12 cellular contexts compared by ENCODE assay signal in the genomic region with DNA sequence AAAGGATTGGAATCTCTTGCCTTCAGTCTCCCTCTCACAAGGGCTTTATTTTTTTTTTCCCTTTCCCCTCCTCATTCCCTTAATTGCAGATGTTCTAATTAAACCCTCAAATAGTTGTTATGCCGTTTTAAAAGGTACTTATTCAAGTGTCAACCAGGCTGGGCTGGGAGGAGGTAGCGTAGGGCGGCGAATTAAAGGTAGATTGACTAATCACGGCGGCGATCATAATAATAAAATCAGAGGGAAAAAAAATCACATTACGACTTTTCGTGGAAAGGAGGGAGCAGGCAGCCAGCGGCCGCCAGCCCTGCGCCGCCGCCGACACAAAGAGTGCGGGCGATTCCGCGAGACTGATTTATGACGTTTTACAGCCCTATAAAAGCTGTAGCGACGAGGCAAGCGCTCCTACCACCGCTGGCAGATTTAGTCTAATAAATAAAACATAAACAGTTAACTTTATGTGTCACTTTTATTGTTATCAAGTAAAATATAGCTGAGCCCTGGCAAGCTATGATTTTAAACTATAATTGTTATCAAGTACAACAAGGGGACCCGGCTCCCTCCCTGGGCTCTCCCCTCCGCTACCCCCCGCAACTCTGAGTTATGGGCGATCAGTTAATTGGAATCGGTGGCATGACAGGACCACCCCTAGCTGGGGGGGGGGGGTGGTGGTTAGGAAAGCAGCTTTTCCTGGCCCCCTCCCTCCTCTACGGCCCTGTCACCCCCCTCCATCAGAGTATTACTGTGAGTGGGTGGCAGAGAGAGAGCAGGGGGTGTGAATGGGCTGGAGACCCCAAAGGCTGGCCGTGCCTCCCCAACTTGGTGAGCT. TPM values are rescaled to one million over a fixed set of nuclear protein-coding genes. Genes with fewer than 3 reads are reported as not detected.
DNase-seq lines count a peak whose midpoint lies in the region; ATAC-seq and TF ChIP-seq lines count a peak whose summit lies in the region.
"Had no signal": no experiment of that assay in that cellular context is flagged by ENCODE, and none has a peak within 500 bp of the region (broad histone marks: within the 10 kb centered on the region; RNA-seq: fewer than 3 reads in every experiment).

No MANE protein-coding gene starts in this region.

- H2BK5ac ChIP-seq in trophoblast cell (ENCODE audit: low read depth, low read length, poor library complexity): no peak overlapping the region

- H3K27me3 Mint-ChIP-seq in endodermal cell (ENCODE audit: insufficient read depth): peaks cover 100% of the 10 kb centered on the region
- peaks cover 45% of the 10 kb centered on the region for H3K27me3 Mint-ChIP-seq in progenitor cell of endocrine pancreas

- H3K4me3 Mint-ChIP-seq in endodermal cell: no peak overlapping the region
- peak overlapping the region; percentile 27 for H3K4me3 Mint-ChIP-seq in progenitor cell of endocrine pancreas (ENCODE audit: low read depth)

- no peaks in the 10 kb centered on the region for H3K9me2 ChIP-seq in DOHH2 (replicated peaks; ENCODE audit: control insufficient read depth, low read length)

- H2AFZ ChIP-seq in trophoblast cell (ENCODE audit: insufficient read depth, low read length, poor library complexity): no peak overlapping the region

- H3K4me1 ChIP-seq in DOHH2 (ENCODE audit: control insufficient read depth, low read length): peaks cover 41% of the 10 kb centered on the region
- no peaks in the 10 kb centered on the region for H3K4me1 ChIP-seq in endodermal cell (ENCODE audit: control insufficient read depth, insufficient read depth, low read length)
- H3K4me1 ChIP-seq in trophoblast cell (ENCODE audit: control insufficient read depth in 1 of 2, insufficient read depth in 2 of 2, low read length in 2 of 2): no peaks in the 10 kb centered on the region

- H3K27me3 ChIP-seq in DOHH2 (ENCODE audit: control insufficient read depth, low read length) (peaks cover 26% of the 10 kb centered on the region), endodermal cell (ENCODE audit: control insufficient read depth, insufficient read depth, low read length, poor library complexity, severe bottlenecking) (peaks cover 100% of the 10 kb centered on the region), trophoblast cell (ENCODE audit: insufficient read depth, low read length) (peaks cover 86% of the 10 kb centered on the region)

- H3K4me2 ChIP-seq in DOHH2 (ENCODE audit: low read length) (peak overlapping the region; percentile 87), trophoblast cell (ENCODE audit: low read length) (no peak overlapping the region)

- H3K4me1 Mint-ChIP-seq in endodermal cell (peaks cover 4% of the 10 kb centered on the region), progenitor cell of endocrine pancreas (ENCODE audit: low read depth) (peaks cover 60% of the 10 kb centered on the region)

- H3K27ac Mint-ChIP-seq in endodermal cell (no peak overlapping the region), progenitor cell of endocrine pancreas (peak overlapping the region; percentile 38)
- H3K27ac Mint-ChIP-seq: activated naive CD4-positive, alpha-beta T cell treated with anti-CD3 and anti-CD28 coated beads, Interleukin-2, amount 50 U/mL, for 72 hours had no signal

- no peak overlapping the region for H3K18ac ChIP-seq in trophoblast cell (ENCODE audit: low read length)

- H4K8ac ChIP-seq in trophoblast cell (ENCODE audit: low read depth, low read length): no peak overlapping the region

- H3K9ac ChIP-seq in endodermal cell (ENCODE audit: extremely low read depth, low read length, poor library complexity, severe bottlenecking): no peak overlapping the region
- no peak overlapping the region for H3K9ac ChIP-seq in trophoblast cell (ENCODE audit: low read length)

- no peak overlapping the region for H2BK120ac ChIP-seq in trophoblast cell (ENCODE audit: insufficient read depth, low read length, poor library complexity)

- H3K79me2 ChIP-seq in DOHH2 (ENCODE audit: control insufficient read depth, low read length): peaks cover 31% of the 10 kb centered on the region
- no peaks in the 10 kb centered on the region for H3K79me2 ChIP-seq in trophoblast cell (ENCODE audit: control insufficient read depth, insufficient read depth, low read length, poor library complexity)

- H3K4ac ChIP-seq in trophoblast cell (ENCODE audit: low read depth, low read length): no peak overlapping the region

- DNase-seq in NCI-H1092 (lab: John Stamatoyannopoulos, UW) (peak; percentile 42), endodermal cell (no peak), progenitor cell of endocrine pancreas (ENCODE audit: low spot score, unreplicated experiment) (no peak), trophoblast cell (no peak), HPDE6-E6E7 (ENCODE audit: extremely low spot score) (no peak), NCI-H524 treated with DMSO at 0.1 percent for 48 hours (lab: John Stamatoyannopoulos, UW) (no peak)
- DNase-seq: NCI-H2029 treated with DMSO at 0.1 percent for 48 hours; stimulated activated CD4-positive, alpha-beta T cell treated with anti-CD3 and anti-CD28 coated beads, Interleukin-2, amount 100 ng/mL, for 48 hours had no signal

- H3K23ac ChIP-seq in trophoblast cell (ENCODE audit: low read length): no peak overlapping the region

- WGBS in endodermal cell (ENCODE audit: insufficient coverage in 1 of 2, insufficient read length in 1 of 2), 2 experiments: 5 to 6% methylated on average over 10 to 26 of the region's 31 CpGs
- no CpG with 5 or more reads among the region's 31 CpGs for WGBS in trophoblast cell (ENCODE audit: extremely low coverage, insufficient coverage, insufficient read length)

- H3K27ac ChIP-seq in DOHH2 (ENCODE audit: low read depth, low read length) (peak overlapping the region; percentile 86), endodermal cell (ENCODE audit: low read depth, low read length) (peak overlapping the region; percentile 10), trophoblast cell (ENCODE audit: low read depth, low read length) (no peak overlapping the region)

- ATAC-seq in HG03378 (IDR thresholded peaks at IDR 0.05; ENCODE audit: unreplicated experiment): no peak

- H2AK5ac ChIP-seq in trophoblast cell (ENCODE audit: low read length): no peak overlapping the region

- H2BK12ac ChIP-seq in trophoblast cell (ENCODE audit: low read length): no peak overlapping the region

- H3K9me3 ChIP-seq in DOHH2 (ENCODE audit: control insufficient read depth, insufficient read depth, low read length): no peaks in the 10 kb centered on the region
- no peaks in the 10 kb centered on the region for H3K9me3 ChIP-seq in endodermal cell (ENCODE audit: control insufficient read depth, low read length)
- H3K9me3 ChIP-seq in trophoblast cell (ENCODE audit: insufficient read depth, low read depth, low read length): peaks cover 12% of the 10 kb centered on the region

- H3K14ac ChIP-seq in trophoblast cell (ENCODE audit: low read length): no peak overlapping the region

- no peak overlapping the region for H4K91ac ChIP-seq in trophoblast cell (ENCODE audit: low read depth, low read length)

- H3K36me3 ChIP-seq in DOHH2 (ENCODE audit: control insufficient read depth, low read length): peaks cover 17% of the 10 kb centered on the region
- H3K36me3 ChIP-seq in endodermal cell (ENCODE audit: control insufficient read depth, insufficient read depth, low read length): no peaks in the 10 kb centered on the region
- H3K36me3 ChIP-seq in trophoblast cell (ENCODE audit: control insufficient read depth in 1 of 2, insufficient read depth in 2 of 2, low read length in 2 of 2): no peaks in the 10 kb centered on the region

- no peaks in the 10 kb centered on the region for H3K36me3 Mint-ChIP-seq in endodermal cell (ENCODE audit: low read depth)
- H3K36me3 Mint-ChIP-seq in progenitor cell of endocrine pancreas (ENCODE audit: insufficient read depth): no peaks in the 10 kb centered on the region

- H4K20me1 ChIP-seq in DOHH2 (ENCODE audit: control insufficient read depth, insufficient read depth, low read depth, low read length): no peaks in the 10 kb centered on the region

- TF ChIP-seq CTCF in DOHH2 (IDR thresholded peaks at IDR 0.05; ENCODE audit: low read depth, low read length, poor library complexity, severe bottlenecking) (no peak), endodermal cell (conservative IDR thresholded peaks at IDR 0.05) (no peak), progenitor cell of endocrine pancreas (IDR thresholded peaks at IDR 0.05; ENCODE audit: unreplicated experiment) (no peak)

- H3F3A ChIP-seq in DOHH2 (ENCODE audit: control insufficient read depth, insufficient read depth): peaks cover 11% of the 10 kb centered on the region

- no peak overlapping the region for H4K12ac ChIP-seq in trophoblast cell (ENCODE audit: low read depth, low read length)

- no peaks in the 10 kb centered on the region for H3K79me1 ChIP-seq in trophoblast cell (ENCODE audit: low read length)

- H3K4me3 ChIP-seq in DOHH2 (ENCODE audit: low read length) (peak overlapping the region; percentile 79), endodermal cell (ENCODE audit: low read length) (no peak overlapping the region), trophoblast cell (ENCODE audit: low read depth, low read length) (no peak overlapping the region)

- H3K9me3 Mint-ChIP-seq in endodermal cell (no peaks in the 10 kb centered on the region), progenitor cell of endocrine pancreas (ENCODE audit: low read depth) (no peaks in the 10 kb centered on the region)
- H3K9me3 Mint-ChIP-seq: activated naive CD4-positive, alpha-beta T cell treated with anti-CD3 and anti-CD28 coated beads, Interleukin-2, amount 50 U/mL, for 72 hours had no signal

RNA-seq across cellular contexts. Expression of gene HOXC4, which starts 1.5 kb away (rescaled TPM):
- total RNA-seq in endodermal cell (not detected), progenitor cell of endocrine pancreas (19.6 and 19.8 TPM in 2 replicates)
- 13.4 TPM for polyA plus RNA-seq in endodermal cell (2013, experiment 1 of 2)
- 10.3 TPM for polyA plus RNA-seq in endodermal cell (2013, experiment 2 of 2)
- polyA plus RNA-seq in trophoblast cell (2013): 0.10 and 0.14 TPM in 2 replicates
- total RNA-seq: lung microvascular endothelial cell had no signal

RNA-seq across cellular contexts. Expression of gene HOXC5, which starts 19.3 kb away (rescaled TPM):
- total RNA-seq in endodermal cell (not detected), progenitor cell of endocrine pancreas (2.7 and 4.6 TPM in 2 replicates)
- 0.82 TPM for polyA plus RNA-seq in endodermal cell (2013, experiment 1 of 2)
- polyA plus RNA-seq in endodermal cell (2013, experiment 2 of 2): 1.7 TPM
- polyA plus RNA-seq in trophoblast cell (2013): not detected in 2 replicates
- total RNA-seq: activated naive CD4-positive, alpha-beta T cell treated with anti-CD3 and anti-CD28 coated beads, Interleukin-2, amount 50 U/mL, for 72 hours; lung microvascular endothelial cell had no signal

RNA-seq across cellular contexts. Expression of gene HOXC6, which starts 23.9 kb away (rescaled TPM):
- not detected for total RNA-seq in endodermal cell
- 16.8 TPM for polyA plus RNA-seq in endodermal cell (2013, experiment 1 of 2)
- polyA plus RNA-seq in endodermal cell (2013, experiment 2 of 2): 10.0 TPM
- total RNA-seq in progenitor cell of endocrine pancreas: 0.17 and 0.27 TPM in 2 replicates
- 0.10 and 0.25 TPM in 2 replicates for polyA plus RNA-seq in trophoblast cell (2013)
- total RNA-seq: activated naive CD4-positive, alpha-beta T cell treated with anti-CD3 and anti-CD28 coated beads, Interleukin-2, amount 50 U/mL, for 72 hours; lung microvascular endothelial cell had no signal

RNA-seq across cellular contexts. Expression of gene HOXC8, which starts 43.3 kb away (rescaled TPM):
- total RNA-seq in endodermal cell: not detected
- 3.3 TPM for polyA plus RNA-seq in endodermal cell (2013, experiment 1 of 2)
- 1.6 TPM for polyA plus RNA-seq in endodermal cell (2013, experiment 2 of 2)
- not detected in 2 replicates for total RNA-seq in progenitor cell of endocrine pancreas
- polyA plus RNA-seq in trophoblast cell (2013): 0.05 and 0.06 TPM in 2 replicates
- total RNA-seq: activated naive CD4-positive, alpha-beta T cell treated with anti-CD3 and anti-CD28 coated beads, Interleukin-2, amount 50 U/mL, for 72 hours; lung microvascular endothelial cell had no signal

RNA-seq across cellular contexts. Expression of gene HOXC9, which starts 52.2 kb away (rescaled TPM):
- not detected for total RNA-seq in endodermal cell
- 5.5 TPM for polyA plus RNA-seq in endodermal cell (2013, experiment 1 of 2)
- 6.4 TPM for polyA plus RNA-seq in endodermal cell (2013, experiment 2 of 2)
- not detected in 2 replicates for total RNA-seq in progenitor cell of endocrine pancreas
- polyA plus RNA-seq in trophoblast cell (2013): 0.03 TPM in 1 of 2 replicates, not detected in the other
- total RNA-seq: activated naive CD4-positive, alpha-beta T cell treated with anti-CD3 and anti-CD28 coated beads, Interleukin-2, amount 50 U/mL, for 72 hours; lung microvascular endothelial cell had no signal

Comparison
In these comparisons a context has a peak if more than half of its experiments do, and no peak if none do; other contexts are left out.
1. RNA of gene HOXC4, which starts 1.5 kb away (total RNA-seq): 19.6 to 19.8 TPM in progenitor cell of endocrine pancreas; not detected in endodermal cell; every median in the first group is over 10 times any median in the second.